13 cellular contexts compared by ENCODE assay signal in genomic region chr12:120085920-120086319, GRCh38. TPM values are rescaled to one million over a fixed set of nuclear protein-coding genes. Genes with fewer than 3 reads are reported as not detected.
DNase-seq lines count a peak whose midpoint lies in the region; TF ChIP-seq lines count a peak whose summit lies in the region.
"Had no signal": no experiment of that assay in that cellular context is flagged by ENCODE, and none has a peak within 500 bp of the region (broad histone marks: within the 10 kb centered on the region; RNA-seq: fewer than 3 reads in every experiment).

No MANE protein-coding gene starts in this region.

- H3K27ac Mint-ChIP-seq in T-helper 1 cell treated with Interleukin-12 subunit alpha and Interleukin-12 subunit beta and Interleukin-4 antibody, amounts not matched to agents 30 μg/mL and 1 μg/mL, for 36 hours: peak overlapping the region; percentile 54
- H3K27ac Mint-ChIP-seq in chondrocyte (ENCODE audit: unreplicated experiment): peak overlapping the region; percentile 95
- peak overlapping the region; percentile 91 for H3K27ac Mint-ChIP-seq in osteocyte (ENCODE audit: unreplicated experiment)

- H3K4me1 Mint-ChIP-seq in T-helper 1 cell treated with Interleukin-12 subunit alpha and Interleukin-12 subunit beta and Interleukin-4 antibody, amounts not matched to agents 30 μg/mL and 1 μg/mL, for 36 hours (ENCODE audit: low read depth): peaks cover 27% of the 10 kb centered on the region
- H3K4me1 Mint-ChIP-seq in chondrocyte (ENCODE audit: low read depth) (peaks cover 21% of the 10 kb centered on the region), osteocyte (ENCODE audit: unreplicated experiment) (peaks cover 15% of the 10 kb centered on the region)

- H3K4me3 Mint-ChIP-seq in T-helper 1 cell treated with Interleukin-12 subunit alpha and Interleukin-12 subunit beta and Interleukin-4 antibody, amounts not matched to agents 30 μg/mL and 1 μg/mL, for 36 hours: no peak overlapping the region
- no peak overlapping the region for H3K4me3 Mint-ChIP-seq in chondrocyte (ENCODE audit: unreplicated experiment)
- peak overlapping the region; percentile 78 for H3K4me3 Mint-ChIP-seq in osteocyte (ENCODE audit: unreplicated experiment)

- H3F3A ChIP-seq in OCI-LY1 (ENCODE audit: insufficient read depth, low read length): peaks cover 7% of the 10 kb centered on the region; the same call in 1 of the 2 replicates

- peaks cover 40% of the 10 kb centered on the region for H3K36me3 Mint-ChIP-seq in T-helper 1 cell treated with Interleukin-12 subunit alpha and Interleukin-12 subunit beta and Interleukin-4 antibody, amounts not matched to agents 30 μg/mL and 1 μg/mL, for 36 hours (ENCODE audit: low read depth)
- H3K36me3 Mint-ChIP-seq in chondrocyte (ENCODE audit: low read depth) (peaks cover 1% of the 10 kb centered on the region), osteocyte (ENCODE audit: unreplicated experiment) (no peaks in the 10 kb centered on the region)

- TF ChIP-seq CTCF in OCI-LY1 (IDR thresholded peaks at IDR 0.05; ENCODE audit: low read length) (no peak), chondrocyte (IDR thresholded peaks at IDR 0.05) (no peak), osteocyte (IDR thresholded peaks at IDR 0.05) (no peak)

- no peaks in the 10 kb centered on the region for H3K27me3 Mint-ChIP-seq in T-helper 1 cell treated with Interleukin-12 subunit alpha and Interleukin-12 subunit beta and Interleukin-4 antibody, amounts not matched to agents 30 μg/mL and 1 μg/mL, for 36 hours (ENCODE audit: low read depth)
- H3K27me3 Mint-ChIP-seq in chondrocyte (ENCODE audit: low read depth) (no peaks in the 10 kb centered on the region), osteocyte (ENCODE audit: unreplicated experiment) (peaks cover 5% of the 10 kb centered on the region)

- no peak overlapping the region for H3K4me2 ChIP-seq in OCI-LY1 (ENCODE audit: low read length)

- DNase-seq in T-helper 1 cell (no peak), chondrocyte (ENCODE audit: low spot score) (no peak), osteocyte (ENCODE audit: extremely low spot score, unreplicated experiment) (no peak), SIG-M5 (lab: John Stamatoyannopoulos, UW) (no peak), DMS153 treated with DMSO at 0.1 percent for 48 hours (lab: John Stamatoyannopoulos, UW; ENCODE audit: unreplicated experiment) (no peak), MV-4-11 (lab: John Stamatoyannopoulos, UW) (no peak)
- DNase-seq: ACHN; activated CD8-positive, alpha-beta memory T cell treated with anti-CD3 and anti-CD28 coated beads, Interleukin-2, amount 50 U/mL, for 4 hours; NCI-H82; testis had no signal

- peaks cover 7% of the 10 kb centered on the region for H3K36me3 ChIP-seq in OCI-LY1 (ENCODE audit: insufficient read depth, low read length)
- H3K36me3 ChIP-seq: esophagus muscularis mucosa had no signal

- no peaks in the 10 kb centered on the region for H3K27me3 ChIP-seq in OCI-LY1 (ENCODE audit: insufficient read depth, low read length)
- H3K27me3 ChIP-seq: esophagus muscularis mucosa, testis had no signal

- no peaks in the 10 kb centered on the region for H3K9me2 ChIP-seq in OCI-LY1 (ENCODE audit: low read depth, low read length)

- H3K27ac ChIP-seq in OCI-LY1 (ENCODE audit: low read depth, low read length, poor library complexity, severe bottlenecking): peak overlapping the region; percentile 29

- H3K79me2 ChIP-seq in OCI-LY1 (ENCODE audit: insufficient read depth, low read length): no peaks in the 10 kb centered on the region

- H3K9me3 Mint-ChIP-seq in T-helper 1 cell treated with Interleukin-12 subunit alpha and Interleukin-12 subunit beta and Interleukin-4 antibody, amounts not matched to agents 30 μg/mL and 1 μg/mL, for 36 hours: no peaks in the 10 kb centered on the region
- no peaks in the 10 kb centered on the region for H3K9me3 Mint-ChIP-seq in chondrocyte (ENCODE audit: low read depth)
- no peaks in the 10 kb centered on the region for H3K9me3 Mint-ChIP-seq in osteocyte (ENCODE audit: unreplicated experiment)

- H4K20me1 ChIP-seq in OCI-LY1 (ENCODE audit: insufficient read depth, low read length): no peaks in the 10 kb centered on the region

- H3K4me3 ChIP-seq in OCI-LY1 (ENCODE audit: low read depth, low read length, poor library complexity, severe bottlenecking): no peak overlapping the region

- H2AFZ ChIP-seq in OCI-LY1 (ENCODE audit: low read length): no peak overlapping the region

- H3K4me1 ChIP-seq in OCI-LY1 (ENCODE audit: insufficient read depth, low read length, severe bottlenecking): peaks cover 27% of the 10 kb centered on the region

- H3K9me3 ChIP-seq in OCI-LY1 (ENCODE audit: low read length): no peaks in the 10 kb centered on the region
- H3K9me3 ChIP-seq: esophagus muscularis mucosa, testis had no signal

- H3K9ac ChIP-seq in OCI-LY1 (ENCODE audit: low read length): no peak overlapping the region

RNA-seq across cellular contexts. Expression of gene RAB35, which starts 30.6 kb away (rescaled TPM):
- 37.2 to 49.6 TPM (median 44.4 TPM) in 3 replicates for total RNA-seq in chondrocyte
- 47.1 and 55.7 TPM in 2 replicates for total RNA-seq in osteocyte
